ENCODE assay signal across 13 cellular contexts in genomic region chr6:20699402-20699801, GRCh38.
DNase-seq lines count a peak whose midpoint lies in the region; ATAC-seq and FAIRE-seq lines count a peak whose summit lies in the region.
"Had no signal": no experiment of that assay in that cellular context is flagged by ENCODE, and none has a peak within 500 bp of the region (broad histone marks: within the 10 kb centered on the region; RNA-seq: fewer than 3 reads in every experiment).

No MANE protein-coding gene starts in this region.

- DNase-seq in DMS153 treated with DMSO at 0.1 percent for 48 hours (lab: John Stamatoyannopoulos, UW; ENCODE audit: unreplicated experiment) (peak; percentile 49), NCI-H1694 (lab: John Stamatoyannopoulos, UW) (peak; percentile 67), NCI-H82 (lab: John Stamatoyannopoulos, UW) (peak; percentile 97), MV-4-11 (lab: John Stamatoyannopoulos, UW) (no peak)
- DNase-seq: activated naive CD4-positive, alpha-beta T cell treated with anti-CD3 and anti-CD28 coated beads, Interleukin-2, amount 50 U/mL, for 16 hours; AML-193; natural killer cell; NK-92 treated with Interleukin-12 subunit alpha and Interleukin-12 subunit beta, amount 100 ng/mL, for 24 hours had no signal

- peak; percentile 98 for FAIRE-seq in islet of Langerhans (lab: Jason Lieb, UNC)
- FAIRE-seq: K562 had no signal

- ATAC-seq in HG02970 (IDR thresholded peaks at IDR 0.05; ENCODE audit: low FRiP score, unreplicated experiment) (no peak), GM19467 (IDR thresholded peaks at IDR 0.05; ENCODE audit: unreplicated experiment) (no peak), HG03159 (IDR thresholded peaks at IDR 0.05; ENCODE audit: unreplicated experiment) (no peak)
- ATAC-seq: K562, natural killer cell had no signal
